In the genomic region with DNA sequence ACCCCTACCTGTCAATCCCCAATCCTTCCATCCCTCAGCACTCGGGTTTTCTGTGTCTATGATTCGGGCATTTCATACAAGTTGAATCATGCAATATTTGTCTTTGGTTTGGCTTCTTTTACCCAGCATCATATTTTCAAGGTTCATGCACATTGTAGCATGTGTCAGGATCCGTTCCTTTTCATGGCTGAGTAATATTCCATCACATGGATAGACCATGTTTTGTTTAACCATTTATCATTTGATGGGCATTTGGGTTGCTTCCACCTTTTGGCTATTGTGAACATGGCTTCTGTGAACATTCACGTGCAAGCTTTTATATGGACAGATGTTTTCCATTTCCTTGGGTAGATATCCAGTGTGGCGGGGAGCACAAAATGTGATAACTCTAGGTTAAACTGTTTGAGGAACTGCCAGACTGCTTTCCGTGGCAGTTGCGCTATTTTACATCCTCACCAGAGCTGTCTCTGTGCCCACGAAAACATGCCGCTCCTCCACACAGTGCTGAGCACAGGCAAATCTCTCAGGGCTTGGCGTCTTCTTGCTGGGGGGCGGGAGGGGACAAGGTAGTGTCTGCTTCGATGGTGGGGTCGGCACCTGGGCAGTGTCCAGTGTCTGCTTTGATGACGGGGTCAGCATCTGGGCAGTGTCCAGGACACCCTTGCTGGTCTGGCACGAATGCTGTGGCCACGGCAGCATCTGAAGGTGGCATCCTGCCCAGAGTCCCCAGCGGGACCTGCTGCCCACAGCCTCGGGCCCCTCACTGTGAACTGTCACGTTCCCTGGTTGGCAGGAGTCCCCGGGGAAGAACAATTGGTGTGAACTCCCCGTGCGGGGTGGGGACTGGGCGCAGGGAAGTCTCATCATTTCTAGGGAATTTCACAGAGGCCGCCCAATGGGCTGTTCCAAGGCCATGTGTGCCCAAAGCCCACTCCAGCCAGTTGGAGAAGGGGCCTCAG, we compare ENCODE assay signal across 26 cellular contexts. TPM values are rescaled to one million over a fixed set of nuclear protein-coding genes. Genes with fewer than 3 reads are reported as not detected.
A peak's percentile ranks its signal among the peaks of the same experiment; 100 is the strongest.
DNase-seq lines count a peak whose midpoint lies in the region; TF ChIP-seq lines count a peak whose summit lies in the region.
"Had no signal": no experiment of that assay in that cellular context is flagged by ENCODE, and none has a peak within 500 bp of the region (broad histone marks: within the 10 kb centered on the region; RNA-seq: fewer than 3 reads in every experiment).

No MANE protein-coding gene starts in this region.

- no peaks in the 10 kb centered on the region for H4K20me1 ChIP-seq in osteoblast (ENCODE audit: insufficient read depth, low read length)

- no peak overlapping the region for H3K4me3 Mint-ChIP-seq in chondrocyte (ENCODE audit: unreplicated experiment)
- no peak overlapping the region for H3K4me3 Mint-ChIP-seq in activated CD4-positive, alpha-beta memory T cell treated with anti-CD3 and anti-CD28 coated beads for 36 hours
- H3K4me3 Mint-ChIP-seq: activated naive CD8-positive, alpha-beta T cell; dendritic cell treated with granulocyte-macrophage colony-stimulating factor and Interleukin-4, amounts not matched to agents 40 ng/mL and 50 ng/mL, for 4 days; endodermal cell; H9; naive B cell had no signal

- DNase-seq in DMS 273 (lab: John Stamatoyannopoulos, UW; ENCODE audit: unreplicated experiment) (peak; percentile 19), DMS 273 treated with DMSO at 0.1 percent for 48 hours (lab: John Stamatoyannopoulos, UW) (no peak), M059J (ENCODE audit: low read depth) (peak; percentile 38), chondrocyte (ENCODE audit: low spot score) (no peak), osteoblast (ENCODE audit: insufficient read length, low spot score, missing footprints) (peak; percentile 82), H7 (no peak), RWPE1 (ENCODE audit: low spot score) (no peak)
- no peak for DNase-seq in activated CD4-positive, alpha-beta memory T cell treated with anti-CD3 and anti-CD28 coated beads for 36 hours
- DNase-seq: activated CD4-positive, alpha-beta T cell treated with anti-CD3 and anti-CD28 coated beads for 48 hours; endodermal cell; glutamatergic neuron; H9; naive B cell; NCI-H1417; NCI-H2029 treated with DMSO at 0.1 percent for 48 hours; NCI-H526; psoas muscle; SJCRH30; stimulated activated naive CD4-positive, alpha-beta T cell treated with Interleukin-2 at 50 U/mL for 16 hours; WERI-Rb-1 had no signal

- H3K9me3 ChIP-seq in osteoblast (ENCODE audit: low read depth, low read length) = no peaks in the 10 kb centered on the region
- H3K9me3 ChIP-seq: psoas muscle, SJCRH30 had no signal

- no peak overlapping the region for H2AFZ ChIP-seq in osteoblast (ENCODE audit: low read length)

- H3K4me3 ChIP-seq in osteoblast (ENCODE audit: insufficient read depth, low read length) (no peak overlapping the region), H7 (ENCODE audit: insufficient read depth, low read depth, low read length) (no peak overlapping the region)
- H3K4me3 ChIP-seq: psoas muscle, SJCRH30 had no signal

- POLR2A ChIA-PET in activated CD4-positive, alpha-beta memory T cell treated with anti-CD3 and anti-CD28 coated beads for 36 hours (lab: Charles Lee) = no interaction called here
- POLR2A ChIA-PET in RWPE1 (lab: Yijun Ruan, JAX; ENCODE audit: low non-redundant PET) = no interaction called here

- peak overlapping the region; percentile 41 for H3K27ac Mint-ChIP-seq in chondrocyte (ENCODE audit: unreplicated experiment)
- no peak overlapping the region for H3K27ac Mint-ChIP-seq in activated CD4-positive, alpha-beta memory T cell treated with anti-CD3 and anti-CD28 coated beads for 36 hours
- H3K27ac Mint-ChIP-seq: activated naive CD8-positive, alpha-beta T cell; dendritic cell treated with granulocyte-macrophage colony-stimulating factor and Interleukin-4, amounts not matched to agents 40 ng/mL and 50 ng/mL, for 4 days; endodermal cell; H9 had no signal

- no peaks in the 10 kb centered on the region for H3K79me2 ChIP-seq in osteoblast (ENCODE audit: insufficient read depth, low read length)

- H3K36me3 ChIP-seq in osteoblast (ENCODE audit: insufficient read depth, low read length) = no peaks in the 10 kb centered on the region
- no peaks in the 10 kb centered on the region for H3K36me3 ChIP-seq in H7 (replicated peaks; ENCODE audit: control insufficient read depth, insufficient read depth, low read length)
- H3K36me3 ChIP-seq: SJCRH30, WERI-Rb-1 had no signal

- H3K9me3 Mint-ChIP-seq in chondrocyte (ENCODE audit: low read depth) = no peaks in the 10 kb centered on the region
- H3K9me3 Mint-ChIP-seq in activated CD4-positive, alpha-beta memory T cell treated with anti-CD3 and anti-CD28 coated beads for 36 hours = no peaks in the 10 kb centered on the region
- H3K9me3 Mint-ChIP-seq: dendritic cell treated with granulocyte-macrophage colony-stimulating factor and Interleukin-4, amounts not matched to agents 40 ng/mL and 50 ng/mL, for 4 days; endodermal cell had no signal

- H3K4me1 Mint-ChIP-seq in chondrocyte (ENCODE audit: low read depth) = peaks cover 32% of the 10 kb centered on the region
- H3K4me1 Mint-ChIP-seq in activated CD4-positive, alpha-beta memory T cell treated with anti-CD3 and anti-CD28 coated beads for 36 hours (ENCODE audit: low read depth) = no peaks in the 10 kb centered on the region
- H3K4me1 Mint-ChIP-seq: naive B cell had no signal

- no peaks in the 10 kb centered on the region for H3K4me1 ChIP-seq in osteoblast (ENCODE audit: insufficient read depth, low read length)
- H3K4me1 ChIP-seq: psoas muscle, SJCRH30 had no signal

- no peaks in the 10 kb centered on the region for H3K36me3 Mint-ChIP-seq in chondrocyte (ENCODE audit: low read depth)
- H3K36me3 Mint-ChIP-seq in activated CD4-positive, alpha-beta memory T cell treated with anti-CD3 and anti-CD28 coated beads for 36 hours = no peaks in the 10 kb centered on the region
- H3K36me3 Mint-ChIP-seq: activated naive CD8-positive, alpha-beta T cell had no signal

- CTCF ChIA-PET in activated CD4-positive, alpha-beta memory T cell treated with anti-CD3 and anti-CD28 coated beads for 36 hours (lab: Charles Lee) = interaction anchor here (2.1 kb wide), 1 partner anchor 66 kb away, joined by 11 read pairs; no protein-coding TSS in a partner anchor
- CTCF ChIA-PET in RWPE1 (lab: Yijun Ruan, JAX) = interaction anchor here (1.0 to 2.1 kb wide), 2 partner anchors 19 to 80 kb away, joined by 4 to 11 read pairs; no protein-coding TSS in a partner anchor

- intact Hi-C loops in activated CD4-positive, alpha-beta memory T cell treated with anti-CD3 and anti-CD28 coated beads for 36 hours (cut with micrococcal nuclease) = no loop called here

- H3K27me3 ChIP-seq in osteoblast (ENCODE audit: insufficient read depth, low read length) (no peaks in the 10 kb centered on the region), H7 (ENCODE audit: control insufficient read depth, insufficient read depth, low read length) (no peaks in the 10 kb centered on the region)
- H3K27me3 ChIP-seq: SJCRH30 had no signal

- no peak overlapping the region for H3K4me2 ChIP-seq in osteoblast (ENCODE audit: insufficient read depth, low read length)

- H3K27me3 Mint-ChIP-seq in chondrocyte (ENCODE audit: low read depth) = peaks cover 3% of the 10 kb centered on the region
- H3K27me3 Mint-ChIP-seq in activated CD4-positive, alpha-beta memory T cell treated with anti-CD3 and anti-CD28 coated beads for 36 hours = peaks cover 3% of the 10 kb centered on the region

- TF ChIP-seq CTCF in chondrocyte (IDR thresholded peaks at IDR 0.05) (no peak), osteoblast (IDR thresholded peaks at IDR 0.05; ENCODE audit: extremely low read depth, low read depth, low read length) (no peak), RWPE1 (conservative IDR thresholded peaks at IDR 0.05; ENCODE audit: low read depth) (no peak)

- H3K27ac ChIP-seq in osteoblast (ENCODE audit: low read depth, low read length) (no peak overlapping the region), RWPE1 (no peak overlapping the region)
- H3K27ac ChIP-seq: 22Rv1, psoas muscle, SJCRH30 had no signal

RNA-seq across cellular contexts. Expression of a gene that starts 32.4 kb away (rescaled TPM):
- 0.05 TPM in 1 of 2 replicates, not detected in the other for total RNA-seq in M059J (2014; rRNA removed; shearing (Covaris generic))
- total RNA-seq in chondrocyte = 1.1 to 1.9 TPM (median 1.2 TPM) in 3 replicates
- total RNA-seq in osteoblast = under 0.01 TPM in 1 of 2 replicates, not detected in the other
- under 1 TPM; 0.07 to 0.12 TPM for total RNA-seq in activated CD4-positive, alpha-beta memory T cell treated with anti-CD3 and anti-CD28 coated beads for 36 hours
- total RNA-seq in H7 (2014; rRNA removed; shearing (Covaris generic)) = 24.0 and 25.6 TPM in 2 replicates
- total RNA-seq: activated CD8-positive, alpha-beta memory T cell treated with anti-CD3 and anti-CD28 coated beads for 36 hours; fibroblast of villous mesenchyme; SJCRH30; skeletal muscle tissue had no signal

Comparison
In these comparisons a context has a peak if more than half of its experiments do, and no peak if none do; other contexts are left out.
1. DNase-seq: peak in DMS 273 (single experiment), M059J (single experiment) and osteoblast (single experiment); none in DMS 273 treated with DMSO at 0.1 percent for 48 hours (single experiment), chondrocyte (single experiment), activated CD4-positive, alpha-beta memory T cell treated with anti-CD3 and anti-CD28 coated beads for 36 hours (single experiment), H7 (single experiment) and RWPE1 (single experiment).